In genomic region chr2:207487650-207488315, GRCh38 we compare ENCODE assay signal across 1 cellular context.
TF ChIP-seq lines count a peak whose summit lies in the region.

No MANE protein-coding gene starts in this region.

TF ChIP-seq in IMR-90, 13 proteins besides CTCF, POLR2A, EP300 and RAD21:
- TF ChIP-seq MXI1 (IDR thresholded peaks at IDR 0.05; ENCODE audit: borderline replicate concordance, low read depth, low read length) (no peak), CEBPB (IDR thresholded peaks at IDR 0.05; ENCODE audit: low read depth, low read length) (no peak), CHD1 (IDR thresholded peaks at IDR 0.05; ENCODE audit: low read depth, low read length) (no peak), MAFK (IDR thresholded peaks at IDR 0.05; ENCODE audit: low read depth, low read length) (no peak), MAZ (IDR thresholded peaks at IDR 0.05; ENCODE audit: borderline replicate concordance, low read depth, low read length) (peak; percentile 30; the same call in 1 of the 2 replicates), BHLHE40 (IDR thresholded peaks at IDR 0.05; ENCODE audit: low read depth, low read length) (peak; percentile 45; the same call in 1 of the 2 replicates), RCOR1 (IDR thresholded peaks at IDR 0.05; ENCODE audit: insufficient replicate concordance, low read length) (peak; percentile 89), SMC3 (IDR thresholded peaks at IDR 0.05; ENCODE audit: low read depth, low read length) (peak; percentile 67), RFX5 (IDR thresholded peaks at IDR 0.05; ENCODE audit: low read depth, low read length) (no peak), FOS (IDR thresholded peaks at IDR 0.05; ENCODE audit: low read depth, low read length) (peak; percentile 96), NFE2L2 (IDR thresholded peaks at IDR 0.05; ENCODE audit: low read depth, low read length) (no peak; the same call in 1 of the 2 replicates)
- TF ChIP-seq, protein P1, sequence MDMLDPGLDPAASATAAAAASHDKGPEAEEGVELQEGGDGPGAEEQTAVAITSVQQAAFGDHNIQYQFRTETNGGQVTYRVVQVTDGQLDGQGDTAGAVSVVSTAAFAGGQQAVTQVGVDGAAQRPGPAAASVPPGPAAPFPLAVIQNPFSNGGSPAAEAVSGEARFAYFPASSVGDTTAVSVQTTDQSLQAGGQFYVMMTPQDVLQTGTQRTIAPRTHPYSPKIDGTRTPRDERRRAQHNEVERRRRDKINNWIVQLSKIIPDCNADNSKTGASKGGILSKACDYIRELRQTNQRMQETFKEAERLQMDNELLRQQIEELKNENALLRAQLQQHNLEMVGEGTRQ (IDR thresholded peaks at IDR 0.05; ENCODE audit: low read depth, low read length): no peak
- TF ChIP-seq, protein P2, sequence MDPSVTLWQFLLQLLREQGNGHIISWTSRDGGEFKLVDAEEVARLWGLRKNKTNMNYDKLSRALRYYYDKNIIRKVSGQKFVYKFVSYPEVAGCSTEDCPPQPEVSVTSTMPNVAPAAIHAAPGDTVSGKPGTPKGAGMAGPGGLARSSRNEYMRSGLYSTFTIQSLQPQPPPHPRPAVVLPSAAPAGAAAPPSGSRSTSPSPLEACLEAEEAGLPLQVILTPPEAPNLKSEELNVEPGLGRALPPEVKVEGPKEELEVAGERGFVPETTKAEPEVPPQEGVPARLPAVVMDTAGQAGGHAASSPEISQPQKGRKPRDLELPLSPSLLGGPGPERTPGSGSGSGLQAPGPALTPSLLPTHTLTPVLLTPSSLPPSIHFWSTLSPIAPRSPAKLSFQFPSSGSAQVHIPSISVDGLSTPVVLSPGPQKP (IDR thresholded peaks at IDR 0.05; ENCODE audit: borderline replicate concordance, low read depth, low read length): no peak
TF ChIP-seq in IMR-90: peak in this region for 5.
